2 cellular contexts compared by ENCODE assay signal in genomic region chr9:134431626-134432025, GRCh38.
TF ChIP-seq lines count a peak whose summit lies in the region.

No MANE protein-coding gene starts in this region.

TF ChIP-seq in liver, 16 proteins besides CTCF, POLR2A, EP300 and RAD21:
- TF ChIP-seq ZBTB33 (IDR thresholded peaks at IDR 0.05) (no peak), FOXA2 (IDR thresholded peaks at IDR 0.05) (no peak), SP1 (IDR thresholded peaks at IDR 0.05) (no peak), YY1 (IDR thresholded peaks at IDR 0.05) (no peak), HNF4G (IDR thresholded peaks at IDR 0.05) (no peak), NR2F2 (IDR thresholded peaks at IDR 0.05) (no peak), TAF1 (conservative IDR thresholded peaks at IDR 0.05) (no peak), EGR1 (IDR thresholded peaks at IDR 0.05; ENCODE audit: low read depth in 2 of 2) (no peak), FOXA1 (IDR thresholded peaks at IDR 0.05) (no peak), ATF3 (IDR thresholded peaks at IDR 0.05) (no peak), RXRA (IDR thresholded peaks at IDR 0.05) (no peak), HNF4A (conservative IDR thresholded peaks at IDR 0.05) (no peak), GABPA (IDR thresholded peaks at IDR 0.05 in 1 of 2, conservative IDR thresholded peaks at IDR 0.05 in 1 of 2) (no peak), JUND (IDR thresholded peaks at IDR 0.05) (no peak), REST (IDR thresholded peaks at IDR 0.05) (no peak)
- TF ChIP-seq, protein P1, sequence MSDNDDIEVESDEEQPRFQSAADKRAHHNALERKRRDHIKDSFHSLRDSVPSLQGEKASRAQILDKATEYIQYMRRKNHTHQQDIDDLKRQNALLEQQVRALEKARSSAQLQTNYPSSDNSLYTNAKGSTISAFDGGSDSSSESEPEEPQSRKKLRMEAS (IDR thresholded peaks at IDR 0.05): no peak
TF ChIP-seq in liver: peak in this region for 0.

TF ChIP-seq in HepG2, 621 proteins besides CTCF, POLR2A, EP300 and RAD21 (continued from another document):
- TF ChIP-seq, protein P2, sequence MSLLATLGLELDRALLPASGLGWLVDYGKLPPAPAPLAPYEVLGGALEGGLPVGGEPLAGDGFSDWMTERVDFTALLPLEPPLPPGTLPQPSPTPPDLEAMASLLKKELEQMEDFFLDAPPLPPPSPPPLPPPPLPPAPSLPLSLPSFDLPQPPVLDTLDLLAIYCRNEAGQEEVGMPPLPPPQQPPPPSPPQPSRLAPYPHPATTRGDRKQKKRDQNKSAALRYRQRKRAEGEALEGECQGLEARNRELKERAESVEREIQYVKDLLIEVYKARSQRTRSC (CRISPR knock-in tag; IDR thresholded peaks at IDR 0.05; ENCODE audit: low read depth): no peak
- TF ChIP-seq ZBTB38 (CRISPR knock-in tag; IDR thresholded peaks at IDR 0.05) (no peak), TOE1 (CRISPR knock-in tag; IDR thresholded peaks at IDR 0.05) (no peak), ETV6 (CRISPR knock-in tag; conservative IDR thresholded peaks at IDR 0.05) (no peak), ESRRA (CRISPR knock-in tag; IDR thresholded peaks at IDR 0.05; ENCODE audit: low read depth) (no peak), PHF20 (CRISPR knock-in tag; IDR thresholded peaks at IDR 0.05) (no peak), ZBTB7B (CRISPR knock-in tag; IDR thresholded peaks at IDR 0.05) (no peak), POGZ (CRISPR knock-in tag; IDR thresholded peaks at IDR 0.05) (no peak), MTERF4 (CRISPR knock-in tag; IDR thresholded peaks at IDR 0.05) (no peak), MIER2 (CRISPR knock-in tag; IDR thresholded peaks at IDR 0.05) (no peak), ZNF180 (CRISPR knock-in tag; IDR thresholded peaks at IDR 0.05; ENCODE audit: borderline replicate concordance, low read depth) (no peak), ZNF891 (CRISPR knock-in tag; IDR thresholded peaks at IDR 0.05) (no peak), ZMAT5 (CRISPR knock-in tag; IDR thresholded peaks at IDR 0.05; ENCODE audit: borderline replicate concordance, low read depth) (no peak)
- TF ChIP-seq, protein P3, sequence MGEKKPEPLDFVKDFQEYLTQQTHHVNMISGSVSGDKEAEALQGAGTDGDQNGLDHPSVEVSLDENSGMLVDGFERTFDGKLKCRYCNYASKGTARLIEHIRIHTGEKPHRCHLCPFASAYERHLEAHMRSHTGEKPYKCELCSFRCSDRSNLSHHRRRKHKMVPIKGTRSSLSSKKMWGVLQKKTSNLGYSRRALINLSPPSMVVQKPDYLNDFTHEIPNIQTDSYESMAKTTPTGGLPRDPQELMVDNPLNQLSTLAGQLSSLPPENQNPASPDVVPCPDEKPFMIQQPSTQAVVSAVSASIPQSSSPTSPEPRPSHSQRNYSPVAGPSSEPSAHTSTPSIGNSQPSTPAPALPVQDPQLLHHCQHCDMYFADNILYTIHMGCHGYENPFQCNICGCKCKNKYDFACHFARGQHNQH (CRISPR knock-in tag; IDR thresholded peaks at IDR 0.05): no peak
